19 cellular contexts compared by ENCODE assay signal in the genomic region with DNA sequence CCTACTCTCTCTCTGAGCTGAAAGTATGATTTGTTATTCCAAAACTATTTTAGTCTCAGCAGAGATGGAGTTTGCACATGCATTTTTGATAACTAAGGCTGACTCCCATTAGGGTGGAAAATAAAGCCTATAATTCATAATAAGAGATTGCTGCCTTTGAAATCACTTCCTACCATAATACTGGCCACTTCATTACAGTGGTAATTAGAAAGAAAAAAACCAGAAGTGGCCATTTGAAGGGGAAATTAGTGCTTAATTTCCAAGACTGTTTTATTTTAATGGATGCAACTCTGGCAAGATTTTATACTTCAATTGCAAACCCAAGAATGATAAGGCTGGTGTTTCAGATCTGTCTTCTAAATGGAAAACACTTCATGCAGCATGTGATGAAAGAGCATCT. TPM values are rescaled to one million over a fixed set of nuclear protein-coding genes. Genes with fewer than 3 reads are reported as not detected.
DNase-seq lines count a peak whose midpoint lies in the region; ATAC-seq and TF ChIP-seq lines count a peak whose summit lies in the region.
"Had no signal": no experiment of that assay in that cellular context is flagged by ENCODE, and none has a peak within 500 bp of the region (broad histone marks: within the 10 kb centered on the region; RNA-seq: fewer than 3 reads in every experiment).

No MANE protein-coding gene starts in this region.

- peak overlapping the region; percentile 72 for H3K27ac Mint-ChIP-seq in activated naive CD8-positive, alpha-beta T cell treated with anti-CD3 and anti-CD28 coated beads, Interleukin-2, amount 10 ng/mL, durations not matched to agents 7 days and 5 days
- H3K27ac Mint-ChIP-seq in activated naive CD8-positive, alpha-beta T cell treated with anti-CD3 and anti-CD28 coated beads, Interleukin-2, amount 50 U/mL, for 24 hours = no peak overlapping the region
- H3K27ac Mint-ChIP-seq in T-cell = peak overlapping the region; percentile 64 to 76

- in situ Hi-C loops in transverse colon (cut with MboI; ENCODE audit: low pct_ligation_motif_present in 1 of 4, low pct_unique_long_range_greater_than_20kb in 1 of 4, low sequenced_read_pairs in 3 of 4) = no loop called here

- ATAC-seq in activated naive CD8-positive, alpha-beta T cell treated with anti-CD3 and anti-CD28 coated beads, Interleukin-2, amount 10 ng/mL, durations not matched to agents 7 days and 5 days (ENCODE audit: low read depth) = no peak
- no peak for ATAC-seq in activated naive CD8-positive, alpha-beta T cell treated with anti-CD3 and anti-CD28 coated beads, Interleukin-2, amount 50 U/mL, for 24 hours
- no peak for ATAC-seq in T-cell (replicated peaks in 1 of 4)

- DNase-seq in NCI-H1417 (lab: John Stamatoyannopoulos, UW) = peak in 2 of 3 experiments; percentile 27 to 76
- DNase-seq in NCI-H1417 treated with DMSO at 0.1 percent for 48 hours (lab: John Stamatoyannopoulos, UW) = no peak
- DNase-seq in activated naive CD8-positive, alpha-beta T cell treated with anti-CD3 and anti-CD28 coated beads, Interleukin-2, amount 10 ng/mL, durations not matched to agents 7 days and 5 days = no peak
- DNase-seq in activated naive CD8-positive, alpha-beta T cell treated with anti-CD3 and anti-CD28 coated beads, Interleukin-2, amount 50 U/mL, for 24 hours = no peak
- DNase-seq in T-cell = no peak
- DNase-seq in transverse colon = no peak
- DNase-seq in HuH-7.5 (ENCODE audit: low spot score) = no peak
- DNase-seq in OCI-M2 (lab: John Stamatoyannopoulos, UW; ENCODE audit: unreplicated experiment) = no peak
- DNase-seq: AML-193; GDM1; IMR-90; NCI-H1694 treated with DMSO at 0.1 percent for 48 hours; NCI-H226; NCI-H524 treated with DMSO at 0.1 percent for 48 hours; NK-92 treated with Interleukin-12 subunit alpha and Interleukin-12 subunit beta, amount 100 ng/mL, for 24 hours; Right ventricle myocardium superior had no signal

- CTCF ChIA-PET in T-cell (lab: Charles Lee) = no interaction called here

- peaks cover 0 to 28% (median 10%) of the 10 kb centered on the region in 4 donors for H3K4me1 ChIP-seq in transverse colon

- TF ChIP-seq CTCF in transverse colon (IDR thresholded peaks at IDR 0.05) = no peak

- no peak for TF ChIP-seq POLR2A in transverse colon (IDR thresholded peaks at IDR 0.05)

- H3K27me3 Mint-ChIP-seq in activated naive CD8-positive, alpha-beta T cell treated with anti-CD3 and anti-CD28 coated beads, Interleukin-2, amount 10 ng/mL, durations not matched to agents 7 days and 5 days = no peaks in the 10 kb centered on the region
- H3K27me3 Mint-ChIP-seq in activated naive CD8-positive, alpha-beta T cell treated with anti-CD3 and anti-CD28 coated beads, Interleukin-2, amount 50 U/mL, for 24 hours = no peaks in the 10 kb centered on the region
- H3K27me3 Mint-ChIP-seq in T-cell = no peaks in the 10 kb centered on the region

- H3K9me3 ChIP-seq in transverse colon = no peaks in the 10 kb centered on the region
- H3K9me3 ChIP-seq: HAP-1 had no signal

- peaks cover 5% of the 10 kb centered on the region for H3K36me3 Mint-ChIP-seq in activated naive CD8-positive, alpha-beta T cell treated with anti-CD3 and anti-CD28 coated beads, Interleukin-2, amount 10 ng/mL, durations not matched to agents 7 days and 5 days
- H3K36me3 Mint-ChIP-seq in activated naive CD8-positive, alpha-beta T cell treated with anti-CD3 and anti-CD28 coated beads, Interleukin-2, amount 50 U/mL, for 24 hours (ENCODE audit: low read depth) = peaks cover 2% of the 10 kb centered on the region
- peaks cover 2% of the 10 kb centered on the region for H3K36me3 Mint-ChIP-seq in T-cell

- H3K27me3 ChIP-seq in transverse colon = no peaks in the 10 kb centered on the region

- no peaks in the 10 kb centered on the region for H3K9me3 Mint-ChIP-seq in activated naive CD8-positive, alpha-beta T cell treated with anti-CD3 and anti-CD28 coated beads, Interleukin-2, amount 10 ng/mL, durations not matched to agents 7 days and 5 days
- no peaks in the 10 kb centered on the region for H3K9me3 Mint-ChIP-seq in activated naive CD8-positive, alpha-beta T cell treated with anti-CD3 and anti-CD28 coated beads, Interleukin-2, amount 50 U/mL, for 24 hours
- no peaks in the 10 kb centered on the region for H3K9me3 Mint-ChIP-seq in T-cell

- peak overlapping the region in 3 of 4 donors; percentile 57 to 70 (median 64) for H3K27ac ChIP-seq in transverse colon
- H3K27ac ChIP-seq: 22Rv1, HL-60 had no signal

- no peak for TF ChIP-seq EP300 in transverse colon (IDR thresholded peaks at IDR 0.05; ENCODE audit: low read depth)

- intact Hi-C loops in transverse colon (cut with DNase I; ENCODE audit: low total_unique reads) = no loop called here

- H3K36me3 ChIP-seq in transverse colon = no peaks in the 10 kb centered on the region
- H3K36me3 ChIP-seq: HAP-1 had no signal

- POLR2A ChIA-PET in activated naive CD8-positive, alpha-beta T cell treated with anti-CD3 and anti-CD28 coated beads, Interleukin-2, amount 10 ng/mL, durations not matched to agents 7 days and 5 days (lab: Charles Lee) = no interaction called here
- POLR2A ChIA-PET in T-cell (lab: Charles Lee) = no interaction called here

- H3K4me3 Mint-ChIP-seq in activated naive CD8-positive, alpha-beta T cell treated with anti-CD3 and anti-CD28 coated beads, Interleukin-2, amount 10 ng/mL, durations not matched to agents 7 days and 5 days = peak overlapping the region; percentile 39
- H3K4me3 Mint-ChIP-seq in activated naive CD8-positive, alpha-beta T cell treated with anti-CD3 and anti-CD28 coated beads, Interleukin-2, amount 50 U/mL, for 24 hours = no peak overlapping the region
- H3K4me3 Mint-ChIP-seq in T-cell = peak overlapping the region in 1 of 3 donors; percentile 46

- H3K4me1 Mint-ChIP-seq in activated naive CD8-positive, alpha-beta T cell treated with anti-CD3 and anti-CD28 coated beads, Interleukin-2, amount 10 ng/mL, durations not matched to agents 7 days and 5 days = peaks cover 12% of the 10 kb centered on the region
- peaks cover 18% of the 10 kb centered on the region for H3K4me1 Mint-ChIP-seq in activated naive CD8-positive, alpha-beta T cell treated with anti-CD3 and anti-CD28 coated beads, Interleukin-2, amount 50 U/mL, for 24 hours
- peaks cover 18 to 26% (median 25%) of the 10 kb centered on the region in 3 donors for H3K4me1 Mint-ChIP-seq in T-cell

- H3K4me3 ChIP-seq in transverse colon = no peak overlapping the region
- H3K4me3 ChIP-seq: HAP-1 had no signal

RNA-seq across cellular contexts. Expression of a gene that starts 43.4 kb away (rescaled TPM):
- 10 to 100 TPM; 11.6 to 12.7 TPM for total RNA-seq in activated naive CD8-positive, alpha-beta T cell treated with anti-CD3 and anti-CD28 coated beads, Interleukin-2, amount 10 ng/mL, durations not matched to agents 7 days and 5 days
- total RNA-seq in T-cell (10 to 100 TPM in 3 of 5 donors, 1 to 10 TPM in 2; 6.6 to 12.0 (median 11.0) TPM), transverse colon (10 to 100 TPM in 3 of 4 donors, 1 to 10 TPM in 1; 2.4 to 34.7 (median 19.6) TPM)

Comparison
In these comparisons a context has a peak if more than half of its experiments do, and no peak if none do; other contexts are left out.
1. DNase-seq: peak in NCI-H1417 (2 of 3); none in NCI-H1417 treated with DMSO at 0.1 percent for 48 hours (single experiment), activated naive CD8-positive, alpha-beta T cell treated with anti-CD3 and anti-CD28 coated beads, Interleukin-2, amount 10 ng/mL, durations not matched to agents 7 days and 5 days (single experiment), activated naive CD8-positive, alpha-beta T cell treated with anti-CD3 and anti-CD28 coated beads, Interleukin-2, amount 50 U/mL, for 24 hours (single experiment), T-cell (0 of 34), transverse colon (single experiment), HuH-7.5 (single experiment) and OCI-M2 (single experiment).